In genomic region chr5:142107729-142108431, GRCh38 we compare ENCODE assay signal across 1 cellular context.
TF ChIP-seq lines count a peak whose summit lies in the region.

No MANE protein-coding gene starts in this region.

TF ChIP-seq in K562, 482 proteins besides CTCF, POLR2A, EP300 and RAD21 (continued from another document):
- TF ChIP-seq, protein P1, sequence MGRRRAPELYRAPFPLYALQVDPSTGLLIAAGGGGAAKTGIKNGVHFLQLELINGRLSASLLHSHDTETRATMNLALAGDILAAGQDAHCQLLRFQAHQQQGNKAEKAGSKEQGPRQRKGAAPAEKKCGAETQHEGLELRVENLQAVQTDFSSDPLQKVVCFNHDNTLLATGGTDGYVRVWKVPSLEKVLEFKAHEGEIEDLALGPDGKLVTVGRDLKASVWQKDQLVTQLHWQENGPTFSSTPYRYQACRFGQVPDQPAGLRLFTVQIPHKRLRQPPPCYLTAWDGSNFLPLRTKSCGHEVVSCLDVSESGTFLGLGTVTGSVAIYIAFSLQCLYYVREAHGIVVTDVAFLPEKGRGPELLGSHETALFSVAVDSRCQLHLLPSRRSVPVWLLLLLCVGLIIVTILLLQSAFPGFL (CRISPR knock-in tag; IDR thresholded peaks at IDR 0.05): 0 out of 2 replicates have a peak, but pooled peaks have one; percentile 17
- TF ChIP-seq RBM25 (IDR thresholded peaks at IDR 0.05; ENCODE audit: low read depth, low read length, severe bottlenecking): no peak
- TF ChIP-seq, protein P2, sequence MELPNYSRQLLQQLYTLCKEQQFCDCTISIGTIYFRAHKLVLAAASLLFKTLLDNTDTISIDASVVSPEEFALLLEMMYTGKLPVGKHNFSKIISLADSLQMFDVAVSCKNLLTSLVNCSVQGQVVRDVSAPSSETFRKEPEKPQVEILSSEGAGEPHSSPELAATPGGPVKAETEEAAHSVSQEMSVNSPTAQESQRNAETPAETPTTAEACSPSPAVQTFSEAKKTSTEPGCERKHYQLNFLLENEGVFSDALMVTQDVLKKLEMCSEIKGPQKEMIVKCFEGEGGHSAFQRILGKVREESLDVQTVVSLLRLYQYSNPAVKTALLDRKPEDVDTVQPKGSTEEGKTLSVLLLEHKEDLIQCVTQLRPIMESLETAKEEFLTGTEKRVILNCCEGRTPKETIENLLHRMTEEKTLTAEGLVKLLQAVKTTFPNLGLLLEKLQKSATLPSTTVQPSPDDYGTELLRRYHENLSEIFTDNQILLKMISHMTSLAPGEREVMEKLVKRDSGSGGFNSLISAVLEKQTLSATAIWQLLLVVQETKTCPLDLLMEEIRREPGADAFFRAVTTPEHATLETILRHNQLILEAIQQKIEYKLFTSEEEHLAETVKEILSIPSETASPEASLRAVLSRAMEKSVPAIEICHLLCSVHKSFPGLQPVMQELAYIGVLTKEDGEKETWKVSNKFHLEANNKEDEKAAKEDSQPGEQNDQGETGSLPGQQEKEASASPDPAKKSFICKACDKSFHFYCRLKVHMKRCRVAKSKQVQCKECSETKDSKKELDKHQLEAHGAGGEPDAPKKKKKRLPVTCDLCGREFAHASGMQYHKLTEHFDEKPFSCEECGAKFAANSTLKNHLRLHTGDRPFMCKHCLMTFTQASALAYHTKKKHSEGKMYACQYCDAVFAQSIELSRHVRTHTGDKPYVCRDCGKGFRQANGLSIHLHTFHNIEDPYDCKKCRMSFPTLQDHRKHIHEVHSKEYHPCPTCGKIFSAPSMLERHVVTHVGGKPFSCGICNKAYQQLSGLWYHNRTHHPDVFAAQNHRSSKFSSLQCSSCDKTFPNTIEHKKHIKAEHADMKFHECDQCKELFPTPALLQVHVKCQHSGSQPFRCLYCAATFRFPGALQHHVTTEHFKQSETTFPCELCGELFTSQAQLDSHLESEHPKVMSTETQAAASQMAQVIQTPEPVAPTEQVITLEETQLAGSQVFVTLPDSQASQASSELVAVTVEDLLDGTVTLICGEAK (IDR thresholded peaks at IDR 0.05): peak; percentile 95
- TF ChIP-seq, protein P2 (CRISPR knock-in tag; IDR thresholded peaks at IDR 0.05): peak; percentile 88
- TF ChIP-seq SP1 (CRISPR knock-in tag; IDR thresholded peaks at IDR 0.05): 0 out of 2 replicates have a peak, but pooled peaks have one; percentile 22
TF ChIP-seq in K562: peak in this region for 6.
